22 cellular contexts compared by ENCODE assay signal in the genomic region with DNA sequence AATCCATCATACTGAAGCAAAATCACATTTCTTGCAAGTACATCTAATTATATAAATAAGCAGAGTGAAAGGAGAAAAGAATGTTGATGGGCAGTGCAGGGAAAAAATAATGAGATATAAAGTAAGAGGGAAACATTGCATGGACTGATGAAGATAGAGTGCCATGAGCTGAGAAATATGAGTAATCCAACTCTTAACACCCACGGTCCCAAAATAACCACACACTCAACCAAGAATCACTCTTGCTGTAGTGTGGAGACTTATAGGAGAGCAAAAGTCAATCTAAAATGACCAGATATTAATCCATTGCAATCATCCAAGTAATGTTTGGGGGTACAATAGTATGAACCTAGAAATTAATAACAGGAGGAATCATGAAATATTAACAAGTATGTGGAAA. TPM values are rescaled to one million over a fixed set of nuclear protein-coding genes. Genes with fewer than 3 reads are reported as not detected.
DNase-seq lines count a peak whose midpoint lies in the region; ATAC-seq and TF ChIP-seq lines count a peak whose summit lies in the region.
"Had no signal": no experiment of that assay in that cellular context is flagged by ENCODE, and none has a peak within 500 bp of the region (broad histone marks: within the 10 kb centered on the region; RNA-seq: fewer than 3 reads in every experiment).

No MANE protein-coding gene starts in this region.

- ATAC-seq in GM18907 (IDR thresholded peaks at IDR 0.05; ENCODE audit: unreplicated experiment) (peak; percentile 57), HG02642 (IDR thresholded peaks at IDR 0.05; ENCODE audit: poor library complexity, unreplicated experiment) (peak; percentile 69), HG03558 (IDR thresholded peaks at IDR 0.05; ENCODE audit: extremely low read depth, unreplicated experiment) (peak; percentile 64), HG02981 (IDR thresholded peaks at IDR 0.05; ENCODE audit: unreplicated experiment) (no peak)

- H3K4me3 ChIP-seq in coronary artery, result no peak overlapping the region
- H3K4me3 ChIP-seq: Peyer's patch, smooth muscle cell, thoracic aorta had no signal

- no peak for TF ChIP-seq CTCF in coronary artery (IDR thresholded peaks at IDR 0.05)

- no peak overlapping the region for H3K27ac ChIP-seq in coronary artery
- H3K27ac ChIP-seq: Peyer's patch, thoracic aorta had no signal

- DNase-seq in renal cortical epithelial cell (ENCODE audit: low read depth) (peak; percentile 7), coronary artery (ENCODE audit: low spot score) (no peak), activated T-cell treated with anti-CD3 and anti-CD28 coated beads for 4 hours (no peak)
- DNase-seq in stimulated activated naive CD4-positive, alpha-beta T cell (lab: John Stamatoyannopoulos, UW), result no peak
- DNase-seq: activated CD4-positive, alpha-beta T cell treated with anti-CD3 and anti-CD28 coated beads, Interleukin-2, amount 50 U/mL, for 48 hours; activated effector memory CD4-positive, alpha-beta T cell treated with Interleukin-2 at 50 U/mL for 16 hours; C1 segment of cervical spinal cord; DMS79; H7; MV-4-11; NCI-H446; Peyer's patch had no signal

RNA-seq across cellular contexts. Expression of gene MYF5, which starts 40.2 kb away (rescaled TPM):
- 0.35 TPM in 1 of 2 replicates, not detected in the other for total RNA-seq in renal cortical epithelial cell
- total RNA-seq: H7; HT1080; lower leg skin; neural crest cell; Peyer's patch; smooth muscle cell; T-helper 2 cell treated with Interferon-gamma antibody and Interleukin-4, amounts not matched to agents 100 ng/mL and 5 ng/mL, for 36 hours; thoracic aorta had no signal

RNA-seq across cellular contexts. Expression of gene MYF6, which starts 49.4 kb away (rescaled TPM):
- 0.52 TPM in 1 of 2 replicates, not detected in the other for total RNA-seq in renal cortical epithelial cell
- total RNA-seq: H7; HT1080; neural crest cell; Peyer's patch; smooth muscle cell; T-helper 2 cell treated with Interferon-gamma antibody and Interleukin-4, amounts not matched to agents 100 ng/mL and 5 ng/mL, for 36 hours; thoracic aorta had no signal
